ENCODE assay signal across 9 cellular contexts in the genomic region with DNA sequence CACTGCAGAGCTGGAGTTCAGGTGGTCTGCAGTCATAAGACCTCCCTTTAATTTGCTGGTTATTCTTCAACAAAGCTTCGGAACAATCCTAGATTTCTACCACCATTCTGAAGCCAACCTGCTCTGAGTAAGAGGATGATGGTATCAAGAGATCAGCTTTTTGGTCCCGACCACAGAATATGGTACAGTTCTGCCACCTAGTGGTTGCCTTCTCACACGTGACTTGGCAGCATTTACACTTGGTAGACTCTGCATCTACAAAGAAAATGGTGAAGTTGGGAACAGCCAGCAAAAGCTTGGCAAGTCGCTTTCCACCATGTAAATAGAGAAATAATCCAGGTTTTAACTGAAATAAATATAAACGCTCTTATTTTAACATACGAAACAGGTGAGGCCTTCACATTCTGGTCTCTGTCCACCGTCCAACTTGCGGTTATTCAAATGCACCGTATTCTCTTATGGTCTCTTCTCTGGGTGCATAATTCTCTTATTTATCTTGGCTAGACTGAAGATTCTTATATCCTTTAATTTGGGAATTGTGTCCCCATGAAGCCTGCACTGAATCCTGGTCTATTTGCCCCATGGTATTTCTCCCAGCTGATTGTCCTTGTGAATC.
A peak's percentile ranks its signal among the peaks of the same experiment; 100 is the strongest.
DNase-seq lines count a peak whose midpoint lies in the region; ATAC-seq and TF ChIP-seq lines count a peak whose summit lies in the region.
"Had no signal": no experiment of that assay in that cellular context is flagged by ENCODE, and none has a peak within 500 bp of the region (broad histone marks: within the 10 kb centered on the region; RNA-seq: fewer than 3 reads in every experiment).

No MANE protein-coding gene starts in this region.

- intact Hi-C loops in activated T-helper 2 cell treated with anti-CD3 and anti-CD28 coated beads, Interferon-gamma antibody, Interleukin-2, Interleukin-4, amounts not matched to agents 10 μg/mL and 5 μg/mL and 100 μg/mL, durations not matched to agents 14 hours and 24 hours and 36 hours (cut with micrococcal nuclease): loop anchor here (2.0 kb wide), 1 partner anchor 581 kb away; no protein-coding TSS in a partner anchor

- peak; percentile 98 for ATAC-seq in GM21529 (IDR thresholded peaks at IDR 0.05; ENCODE audit: unreplicated experiment)

- H3K9me3 Mint-ChIP-seq in activated T-helper 2 cell treated with anti-CD3 and anti-CD28 coated beads, Interferon-gamma antibody, Interleukin-2, Interleukin-4, amounts not matched to agents 10 μg/mL and 5 μg/mL and 100 μg/mL, durations not matched to agents 14 hours and 24 hours and 36 hours: no peaks in the 10 kb centered on the region
- H3K9me3 Mint-ChIP-seq in glutamatergic neuron (ENCODE audit: unreplicated experiment): no peaks in the 10 kb centered on the region

- no peak overlapping the region for H3K27ac Mint-ChIP-seq in activated T-helper 2 cell treated with anti-CD3 and anti-CD28 coated beads, Interferon-gamma antibody, Interleukin-2, Interleukin-4, amounts not matched to agents 10 μg/mL and 5 μg/mL and 100 μg/mL, durations not matched to agents 14 hours and 24 hours and 36 hours
- H3K27ac Mint-ChIP-seq in glutamatergic neuron (ENCODE audit: unreplicated experiment): peak overlapping the region; percentile 48
- H3K27ac Mint-ChIP-seq: immature natural killer cell had no signal

- no peak overlapping the region for H3K4me3 Mint-ChIP-seq in activated T-helper 2 cell treated with anti-CD3 and anti-CD28 coated beads, Interferon-gamma antibody, Interleukin-2, Interleukin-4, amounts not matched to agents 10 μg/mL and 5 μg/mL and 100 μg/mL, durations not matched to agents 14 hours and 24 hours and 36 hours (ENCODE audit: low read depth)
- no peak overlapping the region for H3K4me3 Mint-ChIP-seq in glutamatergic neuron (ENCODE audit: unreplicated experiment)
- H3K4me3 Mint-ChIP-seq: immature natural killer cell had no signal

- no peaks in the 10 kb centered on the region for H3K27me3 Mint-ChIP-seq in activated T-helper 2 cell treated with anti-CD3 and anti-CD28 coated beads, Interferon-gamma antibody, Interleukin-2, Interleukin-4, amounts not matched to agents 10 μg/mL and 5 μg/mL and 100 μg/mL, durations not matched to agents 14 hours and 24 hours and 36 hours (ENCODE audit: low read depth)
- H3K27me3 Mint-ChIP-seq in glutamatergic neuron (ENCODE audit: unreplicated experiment): peaks cover 2% of the 10 kb centered on the region

- TF ChIP-seq CTCF in glutamatergic neuron (IDR thresholded peaks at IDR 0.05; ENCODE audit: partially characterized antibody, unreplicated experiment): peak; percentile 91

- no peaks in the 10 kb centered on the region for H3K4me1 Mint-ChIP-seq in activated T-helper 2 cell treated with anti-CD3 and anti-CD28 coated beads, Interferon-gamma antibody, Interleukin-2, Interleukin-4, amounts not matched to agents 10 μg/mL and 5 μg/mL and 100 μg/mL, durations not matched to agents 14 hours and 24 hours and 36 hours (ENCODE audit: low read depth)
- H3K4me1 Mint-ChIP-seq in glutamatergic neuron (ENCODE audit: low read depth, unreplicated experiment): peaks cover 7% of the 10 kb centered on the region
- H3K4me1 Mint-ChIP-seq: immature natural killer cell had no signal

- DNase-seq in NK-92 treated with Interleukin-12 subunit alpha and Interleukin-12 subunit beta, amount 100 ng/mL, for 24 hours (lab: John Stamatoyannopoulos, UW): peak; percentile 43
- DNase-seq in NK-92 (lab: John Stamatoyannopoulos, UW; ENCODE audit: unreplicated experiment): no peak
- peak; percentile 34 for DNase-seq in HS-5 (ENCODE audit: low read depth)
- peak; percentile 45 for DNase-seq in NCI-H774 (lab: John Stamatoyannopoulos, UW)
- peak; percentile 24 for DNase-seq in activated T-helper 2 cell treated with anti-CD3 and anti-CD28 coated beads, Interferon-gamma antibody, Interleukin-2, Interleukin-4, amounts not matched to agents 10 μg/mL and 5 μg/mL and 100 μg/mL, durations not matched to agents 14 hours and 24 hours and 36 hours (ENCODE audit: low spot score)
- DNase-seq in glutamatergic neuron: peak; percentile 74
- peak; percentile 56 for DNase-seq in renal cortical epithelial cell (ENCODE audit: low read depth)

- no peaks in the 10 kb centered on the region for H3K36me3 Mint-ChIP-seq in activated T-helper 2 cell treated with anti-CD3 and anti-CD28 coated beads, Interferon-gamma antibody, Interleukin-2, Interleukin-4, amounts not matched to agents 10 μg/mL and 5 μg/mL and 100 μg/mL, durations not matched to agents 14 hours and 24 hours and 36 hours (ENCODE audit: low read depth)
- H3K36me3 Mint-ChIP-seq in glutamatergic neuron (ENCODE audit: unreplicated experiment): no peaks in the 10 kb centered on the region
- H3K36me3 Mint-ChIP-seq: immature natural killer cell had no signal
